ENCODE assay signal across 1 cellular context in the genomic region with DNA sequence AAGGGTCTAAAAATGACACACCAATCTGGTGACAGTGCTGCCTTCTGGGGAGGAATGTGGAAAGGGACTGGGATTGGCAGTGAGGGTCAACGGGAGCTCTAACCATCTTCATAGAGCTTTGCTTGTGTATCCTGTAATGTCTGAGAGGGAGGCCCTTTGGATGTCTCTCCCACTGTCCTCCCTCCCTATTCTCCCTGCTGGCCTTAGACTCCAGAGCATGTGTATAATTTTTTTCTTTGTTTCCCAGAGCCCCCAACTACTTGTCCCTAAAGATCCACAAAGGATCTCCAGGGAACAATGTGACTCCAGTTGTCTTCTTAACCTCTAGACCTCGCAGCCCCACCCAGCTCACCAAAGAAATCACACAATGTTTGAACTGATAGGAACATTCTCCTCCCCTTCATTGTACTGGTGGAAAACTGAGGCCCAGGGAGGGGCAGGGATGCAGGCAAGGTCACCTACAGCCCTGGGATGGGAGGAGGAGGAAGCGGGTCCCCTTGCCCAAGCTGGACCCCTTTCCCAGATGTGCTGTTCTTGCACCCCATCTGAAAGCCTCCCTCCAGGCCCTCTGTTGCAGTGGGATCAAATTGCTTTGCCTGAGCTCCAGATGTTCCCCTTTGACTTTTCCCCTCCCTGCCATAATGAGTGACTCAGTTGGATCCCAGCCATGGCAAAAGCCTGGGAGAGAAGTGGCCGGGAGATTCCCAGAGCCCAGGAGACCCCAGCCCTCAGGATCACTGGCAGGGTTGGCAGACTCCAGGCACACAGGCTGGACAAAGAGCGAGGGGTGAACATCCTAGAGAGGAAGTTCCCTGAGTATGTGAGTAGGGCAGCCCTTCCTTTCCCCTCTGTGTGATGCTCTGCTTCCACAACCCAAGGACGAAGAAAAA.
TF ChIP-seq lines count a peak whose summit lies in the region.

No MANE protein-coding gene starts in this region.

TF ChIP-seq in SK-N-SH, 30 proteins besides CTCF, POLR2A, EP300 and RAD21 (continued from another document):
- TF ChIP-seq ELF1 (IDR thresholded peaks at IDR 0.05) = no peak
- no peak for TF ChIP-seq RFX5 (IDR thresholded peaks at IDR 0.05; ENCODE audit: low read length)
- no peak for TF ChIP-seq RXRA (IDR thresholded peaks at IDR 0.05; ENCODE audit: borderline replicate concordance, low read depth)
- no peak for TF ChIP-seq TAF1 (IDR thresholded peaks at IDR 0.05; ENCODE audit: borderline replicate concordance, low read depth, low read length)
- TF ChIP-seq, protein P1, sequence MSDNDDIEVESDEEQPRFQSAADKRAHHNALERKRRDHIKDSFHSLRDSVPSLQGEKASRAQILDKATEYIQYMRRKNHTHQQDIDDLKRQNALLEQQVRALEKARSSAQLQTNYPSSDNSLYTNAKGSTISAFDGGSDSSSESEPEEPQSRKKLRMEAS (IDR thresholded peaks at IDR 0.05; ENCODE audit: low read depth) = no peak
- TF ChIP-seq NFIC (IDR thresholded peaks at IDR 0.05; ENCODE audit: borderline replicate concordance) = peak; percentile 73
- TF ChIP-seq TEAD4 (IDR thresholded peaks at IDR 0.05; ENCODE audit: borderline replicate concordance, insufficient read depth) = no peak
- TF ChIP-seq NRF1 (IDR thresholded peaks at IDR 0.05; ENCODE audit: low read depth, low read length) = no peak
- TF ChIP-seq GABPA (IDR thresholded peaks at IDR 0.05; ENCODE audit: low read depth) = no peak
- TF ChIP-seq JUND (IDR thresholded peaks at IDR 0.05) = 0 out of 2 replicates have a peak, but pooled peaks have one; percentile 12
- no peak for TF ChIP-seq MEF2A (IDR thresholded peaks at IDR 0.05; ENCODE audit: borderline replicate concordance, low read depth)
- no peak for TF ChIP-seq FOXJ3 (CRISPR knock-in tag; IDR thresholded peaks at IDR 0.05)
- no peak for TF ChIP-seq SMC3 (IDR thresholded peaks at IDR 0.05; ENCODE audit: low read depth, low read length)
